In genomic region chr9:111937301-111937700, GRCh38 we compare ENCODE assay signal across 9 cellular contexts. TPM values are rescaled to one million over a fixed set of nuclear protein-coding genes. Genes with fewer than 3 reads are reported as not detected.
DNase-seq lines count a peak whose midpoint lies in the region; ATAC-seq and TF ChIP-seq lines count a peak whose summit lies in the region.
"Had no signal": no experiment of that assay in that cellular context is flagged by ENCODE, and none has a peak within 500 bp of the region (broad histone marks: within the 10 kb centered on the region; RNA-seq: fewer than 3 reads in every experiment).

No MANE protein-coding gene starts in this region.

- H3K4me1 Mint-ChIP-seq in activated naive CD4-positive, alpha-beta T cell treated with anti-CD3 and anti-CD28 coated beads, Interleukin-2, amount 50 U/mL, for 24 hours, result peaks cover 36% of the 10 kb centered on the region
- H3K4me1 Mint-ChIP-seq in activated T-helper 17 cell treated with anti-CD3 and anti-CD28 coated beads, Interleukin-2, amount 50 U/mL, for 72 hours, result peaks cover 22% of the 10 kb centered on the region
- H3K4me1 Mint-ChIP-seq in type B pancreatic cell (ENCODE audit: unreplicated experiment), result peaks cover 28% of the 10 kb centered on the region

- no peaks in the 10 kb centered on the region for H3K9me3 ChIP-seq in lower lobe of right lung

- H3K27me3 ChIP-seq in lower lobe of right lung (ENCODE audit: low read depth) (no peaks in the 10 kb centered on the region), H7 (ENCODE audit: control insufficient read depth, insufficient read depth, low read length) (no peaks in the 10 kb centered on the region)

- H3K36me3 ChIP-seq in lower lobe of right lung, result peaks cover 37% of the 10 kb centered on the region
- peaks cover 3% of the 10 kb centered on the region for H3K36me3 ChIP-seq in H7 (replicated peaks; ENCODE audit: control insufficient read depth, insufficient read depth, low read length)

- no peak for DNase-seq in activated naive CD4-positive, alpha-beta T cell (lab: John Stamatoyannopoulos, UW)
- DNase-seq in lower lobe of right lung (no peak), type B pancreatic cell (ENCODE audit: extremely low spot score, unreplicated experiment) (no peak), putamen (ENCODE audit: low spot score) (no peak), H7 (no peak), GM19238 (ENCODE audit: insufficient read length, low spot score) (no peak)
- DNase-seq: NCI-H1417 treated with DMSO at 0.1 percent for 48 hours had no signal

- peaks cover 9% of the 10 kb centered on the region for H3K9me3 Mint-ChIP-seq in activated naive CD4-positive, alpha-beta T cell treated with anti-CD3 and anti-CD28 coated beads, Interleukin-2, amount 50 U/mL, for 24 hours
- H3K9me3 Mint-ChIP-seq in activated T-helper 17 cell treated with anti-CD3 and anti-CD28 coated beads, Interleukin-2, amount 50 U/mL, for 72 hours, result no peaks in the 10 kb centered on the region
- H3K9me3 Mint-ChIP-seq in type B pancreatic cell, result peaks cover 4% of the 10 kb centered on the region

- peaks cover 21% of the 10 kb centered on the region for H3K4me1 ChIP-seq in lower lobe of right lung

- no peaks in the 10 kb centered on the region for H3K27me3 Mint-ChIP-seq in activated naive CD4-positive, alpha-beta T cell treated with anti-CD3 and anti-CD28 coated beads, Interleukin-2, amount 50 U/mL, for 24 hours
- no peaks in the 10 kb centered on the region for H3K27me3 Mint-ChIP-seq in activated T-helper 17 cell treated with anti-CD3 and anti-CD28 coated beads, Interleukin-2, amount 50 U/mL, for 72 hours
- H3K27me3 Mint-ChIP-seq in type B pancreatic cell, result no peaks in the 10 kb centered on the region

- H3K4me3 ChIP-seq in lower lobe of right lung, result no peak overlapping the region
- no peak overlapping the region for H3K4me3 ChIP-seq in H7 (ENCODE audit: insufficient read depth, low read depth, low read length)

- ATAC-seq in activated T-helper 17 cell treated with anti-CD3 and anti-CD28 coated beads, Interleukin-2, amount 50 U/mL, for 72 hours (replicated peaks), result peak; percentile 1
- peak; percentile 13 to 34 for ATAC-seq in lower lobe of right lung

- H3K27ac ChIP-seq in lower lobe of right lung, result peak overlapping the region; percentile 51

- TF ChIP-seq CTCF in lower lobe of right lung (IDR thresholded peaks at IDR 0.05), result no peak
- TF ChIP-seq CTCF in type B pancreatic cell (conservative IDR thresholded peaks at IDR 0.05), result no peak

- intact Hi-C loops in lower lobe of right lung (cut with DNase I), result no loop called here

- H3K4me3 Mint-ChIP-seq in activated naive CD4-positive, alpha-beta T cell treated with anti-CD3 and anti-CD28 coated beads, Interleukin-2, amount 50 U/mL, for 24 hours, result peak overlapping the region; percentile 81
- H3K4me3 Mint-ChIP-seq in activated T-helper 17 cell treated with anti-CD3 and anti-CD28 coated beads, Interleukin-2, amount 50 U/mL, for 72 hours, result peak overlapping the region; percentile 79
- no peak overlapping the region for H3K4me3 Mint-ChIP-seq in type B pancreatic cell

- peak overlapping the region; percentile 97 for H3K27ac Mint-ChIP-seq in activated naive CD4-positive, alpha-beta T cell treated with anti-CD3 and anti-CD28 coated beads, Interleukin-2, amount 50 U/mL, for 24 hours
- H3K27ac Mint-ChIP-seq in activated T-helper 17 cell treated with anti-CD3 and anti-CD28 coated beads, Interleukin-2, amount 50 U/mL, for 72 hours, result peak overlapping the region; percentile 83
- peak overlapping the region; percentile 59 for H3K27ac Mint-ChIP-seq in type B pancreatic cell

- H3K36me3 Mint-ChIP-seq in activated naive CD4-positive, alpha-beta T cell treated with anti-CD3 and anti-CD28 coated beads, Interleukin-2, amount 50 U/mL, for 24 hours, result peaks cover 28% of the 10 kb centered on the region
- H3K36me3 Mint-ChIP-seq in activated T-helper 17 cell treated with anti-CD3 and anti-CD28 coated beads, Interleukin-2, amount 50 U/mL, for 72 hours (ENCODE audit: low read depth), result peaks cover 40% of the 10 kb centered on the region
- H3K36me3 Mint-ChIP-seq in type B pancreatic cell, result peaks cover 23% of the 10 kb centered on the region

RNA-seq across cellular contexts. Expression of gene UGCG, which starts 40.7 kb away (rescaled TPM):
- 10 to 100 TPM; 15.1 to 15.8 TPM for total RNA-seq in activated T-helper 17 cell treated with anti-CD3 and anti-CD28 coated beads, Interleukin-2, amount 50 U/mL, for 72 hours
- total RNA-seq in lower lobe of right lung (41.3 TPM), type B pancreatic cell (ENCODE audit: low replicate concordance) (28.3 and 41.4 TPM in 2 replicates)
- total RNA-seq in H7 (2014; rRNA removed; shearing (Covaris generic)), result 27.6 and 40.9 TPM in 2 replicates
